In the genomic region with DNA sequence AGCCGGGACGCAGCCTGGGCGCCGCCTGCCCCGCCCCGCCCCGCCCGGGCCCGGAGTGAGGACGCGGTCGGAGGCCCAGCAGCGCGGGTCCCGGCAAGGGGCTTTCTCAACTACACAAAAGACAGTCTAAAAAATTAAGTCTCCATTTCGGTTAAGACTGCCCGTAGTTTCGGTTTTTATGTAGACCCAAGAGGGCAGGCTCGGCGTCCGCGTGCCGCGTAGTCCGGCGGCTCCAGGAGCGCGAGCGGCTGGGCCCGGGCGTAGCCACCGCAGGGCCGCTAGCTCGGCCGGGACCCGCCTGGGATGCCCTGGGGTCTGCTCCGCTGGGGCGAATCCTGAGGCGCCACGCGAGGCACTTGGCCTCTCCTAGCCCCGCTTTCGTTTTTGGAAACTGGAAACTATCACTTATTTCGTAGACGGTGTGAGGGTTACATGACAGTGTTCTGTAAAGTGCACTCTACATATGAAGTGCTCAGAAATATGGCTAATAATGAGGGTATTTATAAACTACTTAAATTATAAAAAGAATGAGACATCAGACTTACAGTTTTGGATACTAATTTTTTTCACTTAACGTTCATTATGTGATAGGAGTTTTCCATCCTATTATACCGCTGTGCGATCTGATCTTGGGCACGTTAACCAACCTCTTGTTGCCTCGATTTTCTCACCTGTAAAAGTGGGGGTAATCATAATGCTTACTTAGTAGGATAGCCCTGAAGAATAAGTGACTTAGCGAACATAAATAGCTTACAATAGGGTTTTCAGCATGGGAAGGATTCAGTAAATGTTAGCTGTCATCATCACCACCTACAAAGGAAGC, we compare ENCODE assay signal across 1 cellular context.
TF ChIP-seq lines count a peak whose summit lies in the region.

No MANE protein-coding gene starts in this region.

TF ChIP-seq in HEK293, 187 proteins besides CTCF, POLR2A, EP300 and RAD21 (continued from another document):
- no peak for TF ChIP-seq ZFP3 (tag by site-specific recombination; IDR thresholded peaks at IDR 0.05; ENCODE audit: low read depth)
- TF ChIP-seq ZNF239 (tag by site-specific recombination; IDR thresholded peaks at IDR 0.05), result no peak
- no peak for TF ChIP-seq ZNF2 (tag by site-specific recombination; IDR thresholded peaks at IDR 0.05)
- TF ChIP-seq, protein P1, sequence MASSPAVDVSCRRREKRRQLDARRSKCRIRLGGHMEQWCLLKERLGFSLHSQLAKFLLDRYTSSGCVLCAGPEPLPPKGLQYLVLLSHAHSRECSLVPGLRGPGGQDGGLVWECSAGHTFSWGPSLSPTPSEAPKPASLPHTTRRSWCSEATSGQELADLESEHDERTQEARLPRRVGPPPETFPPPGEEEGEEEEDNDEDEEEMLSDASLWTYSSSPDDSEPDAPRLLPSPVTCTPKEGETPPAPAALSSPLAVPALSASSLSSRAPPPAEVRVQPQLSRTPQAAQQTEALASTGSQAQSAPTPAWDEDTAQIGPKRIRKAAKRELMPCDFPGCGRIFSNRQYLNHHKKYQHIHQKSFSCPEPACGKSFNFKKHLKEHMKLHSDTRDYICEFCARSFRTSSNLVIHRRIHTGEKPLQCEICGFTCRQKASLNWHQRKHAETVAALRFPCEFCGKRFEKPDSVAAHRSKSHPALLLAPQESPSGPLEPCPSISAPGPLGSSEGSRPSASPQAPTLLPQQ (tag by site-specific recombination; IDR thresholded peaks at IDR 0.05), result 0 out of 2 replicates have a peak, but pooled peaks have one; percentile 13
- 0 out of 2 replicates have a peak, but pooled peaks have one; percentile 23 for TF ChIP-seq ZNF394 (tag by site-specific recombination; IDR thresholded peaks at IDR 0.05; ENCODE audit: borderline replicate concordance)
- TF ChIP-seq ZIC2 (tag by site-specific recombination; IDR thresholded peaks at IDR 0.05), result peak; percentile 51
- TF ChIP-seq ZNF311 (tag by site-specific recombination; IDR thresholded peaks at IDR 0.05; ENCODE audit: borderline replicate concordance), result no peak
- no peak for TF ChIP-seq TRIM28 (IDR thresholded peaks at IDR 0.05; ENCODE audit: borderline replicate concordance, low read length)
- peak; percentile 72 for TF ChIP-seq PRDM1 (tag by site-specific recombination; IDR thresholded peaks at IDR 0.05)
- TF ChIP-seq, protein P2, sequence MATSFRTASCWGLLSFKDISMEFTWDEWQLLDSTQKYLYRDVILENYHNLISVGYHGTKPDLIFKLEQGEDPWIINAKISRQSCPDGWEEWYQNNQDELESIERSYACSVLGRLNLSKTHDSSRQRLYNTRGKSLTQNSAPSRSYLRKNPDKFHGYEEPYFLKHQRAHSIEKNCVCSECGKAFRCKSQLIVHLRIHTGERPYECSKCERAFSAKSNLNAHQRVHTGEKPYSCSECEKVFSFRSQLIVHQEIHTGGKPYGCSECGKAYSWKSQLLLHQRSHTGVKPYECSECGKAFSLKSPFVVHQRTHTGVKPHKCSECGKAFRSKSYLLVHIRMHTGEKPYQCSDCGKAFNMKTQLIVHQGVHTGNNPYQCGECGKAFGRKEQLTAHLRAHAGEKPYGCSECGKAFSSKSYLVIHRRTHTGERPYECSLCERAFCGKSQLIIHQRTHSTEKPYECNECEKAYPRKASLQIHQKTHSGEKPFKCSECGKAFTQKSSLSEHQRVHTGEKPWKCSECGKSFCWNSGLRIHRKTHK (tag by site-specific recombination; IDR thresholded peaks at IDR 0.05), result no peak
- TF ChIP-seq, protein P3, sequence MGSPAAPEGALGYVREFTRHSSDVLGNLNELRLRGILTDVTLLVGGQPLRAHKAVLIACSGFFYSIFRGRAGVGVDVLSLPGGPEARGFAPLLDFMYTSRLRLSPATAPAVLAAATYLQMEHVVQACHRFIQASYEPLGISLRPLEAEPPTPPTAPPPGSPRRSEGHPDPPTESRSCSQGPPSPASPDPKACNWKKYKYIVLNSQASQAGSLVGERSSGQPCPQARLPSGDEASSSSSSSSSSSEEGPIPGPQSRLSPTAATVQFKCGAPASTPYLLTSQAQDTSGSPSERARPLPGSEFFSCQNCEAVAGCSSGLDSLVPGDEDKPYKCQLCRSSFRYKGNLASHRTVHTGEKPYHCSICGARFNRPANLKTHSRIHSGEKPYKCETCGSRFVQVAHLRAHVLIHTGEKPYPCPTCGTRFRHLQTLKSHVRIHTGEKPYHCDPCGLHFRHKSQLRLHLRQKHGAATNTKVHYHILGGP (tag by site-specific recombination; IDR thresholded peaks at IDR 0.05), result no peak
- TF ChIP-seq ZNF658 (tag by site-specific recombination; IDR thresholded peaks at IDR 0.05), result no peak
- TF ChIP-seq ZFP41 (tag by site-specific recombination; IDR thresholded peaks at IDR 0.05; ENCODE audit: borderline replicate concordance), result no peak
- TF ChIP-seq, protein P4, sequence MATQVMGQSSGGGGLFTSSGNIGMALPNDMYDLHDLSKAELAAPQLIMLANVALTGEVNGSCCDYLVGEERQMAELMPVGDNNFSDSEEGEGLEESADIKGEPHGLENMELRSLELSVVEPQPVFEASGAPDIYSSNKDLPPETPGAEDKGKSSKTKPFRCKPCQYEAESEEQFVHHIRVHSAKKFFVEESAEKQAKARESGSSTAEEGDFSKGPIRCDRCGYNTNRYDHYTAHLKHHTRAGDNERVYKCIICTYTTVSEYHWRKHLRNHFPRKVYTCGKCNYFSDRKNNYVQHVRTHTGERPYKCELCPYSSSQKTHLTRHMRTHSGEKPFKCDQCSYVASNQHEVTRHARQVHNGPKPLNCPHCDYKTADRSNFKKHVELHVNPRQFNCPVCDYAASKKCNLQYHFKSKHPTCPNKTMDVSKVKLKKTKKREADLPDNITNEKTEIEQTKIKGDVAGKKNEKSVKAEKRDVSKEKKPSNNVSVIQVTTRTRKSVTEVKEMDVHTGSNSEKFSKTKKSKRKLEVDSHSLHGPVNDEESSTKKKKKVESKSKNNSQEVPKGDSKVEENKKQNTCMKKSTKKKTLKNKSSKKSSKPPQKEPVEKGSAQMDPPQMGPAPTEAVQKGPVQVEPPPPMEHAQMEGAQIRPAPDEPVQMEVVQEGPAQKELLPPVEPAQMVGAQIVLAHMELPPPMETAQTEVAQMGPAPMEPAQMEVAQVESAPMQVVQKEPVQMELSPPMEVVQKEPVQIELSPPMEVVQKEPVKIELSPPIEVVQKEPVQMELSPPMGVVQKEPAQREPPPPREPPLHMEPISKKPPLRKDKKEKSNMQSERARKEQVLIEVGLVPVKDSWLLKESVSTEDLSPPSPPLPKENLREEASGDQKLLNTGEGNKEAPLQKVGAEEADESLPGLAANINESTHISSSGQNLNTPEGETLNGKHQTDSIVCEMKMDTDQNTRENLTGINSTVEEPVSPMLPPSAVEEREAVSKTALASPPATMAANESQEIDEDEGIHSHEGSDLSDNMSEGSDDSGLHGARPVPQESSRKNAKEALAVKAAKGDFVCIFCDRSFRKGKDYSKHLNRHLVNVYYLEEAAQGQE (tag by site-specific recombination; IDR thresholded peaks at IDR 0.05), result no peak
- peak; percentile 12; the same call in 1 of the 2 replicates for TF ChIP-seq ZBTB8A (tag by site-specific recombination; IDR thresholded peaks at IDR 0.05)
- TF ChIP-seq, protein P5, sequence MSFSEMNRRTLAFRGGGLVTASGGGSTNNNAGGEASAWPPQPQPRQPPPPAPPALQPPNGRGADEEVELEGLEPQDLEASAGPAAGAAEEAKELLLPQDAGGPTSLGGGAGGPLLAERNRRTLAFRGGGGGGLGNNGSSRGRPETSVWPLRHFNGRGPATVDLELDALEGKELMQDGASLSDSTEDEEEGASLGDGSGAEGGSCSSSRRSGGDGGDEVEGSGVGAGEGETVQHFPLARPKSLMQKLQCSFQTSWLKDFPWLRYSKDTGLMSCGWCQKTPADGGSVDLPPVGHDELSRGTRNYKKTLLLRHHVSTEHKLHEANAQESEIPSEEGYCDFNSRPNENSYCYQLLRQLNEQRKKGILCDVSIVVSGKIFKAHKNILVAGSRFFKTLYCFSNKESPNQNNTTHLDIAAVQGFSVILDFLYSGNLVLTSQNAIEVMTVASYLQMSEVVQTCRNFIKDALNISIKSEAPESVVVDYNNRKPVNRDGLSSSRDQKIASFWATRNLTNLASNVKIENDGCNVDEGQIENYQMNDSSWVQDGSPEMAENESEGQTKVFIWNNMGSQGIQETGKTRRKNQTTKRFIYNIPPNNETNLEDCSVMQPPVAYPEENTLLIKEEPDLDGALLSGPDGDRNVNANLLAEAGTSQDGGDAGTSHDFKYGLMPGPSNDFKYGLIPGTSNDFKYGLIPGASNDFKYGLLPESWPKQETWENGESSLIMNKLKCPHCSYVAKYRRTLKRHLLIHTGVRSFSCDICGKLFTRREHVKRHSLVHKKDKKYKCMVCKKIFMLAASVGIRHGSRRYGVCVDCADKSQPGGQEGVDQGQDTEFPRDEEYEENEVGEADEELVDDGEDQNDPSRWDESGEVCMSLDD (tag by site-specific recombination; IDR thresholded peaks at IDR 0.05), result no peak
- TF ChIP-seq KLF8 (tag by site-specific recombination; IDR thresholded peaks at IDR 0.05), result peak; percentile 76; the same call in 1 of the 2 replicates
- TF ChIP-seq ZNF777 (tag by site-specific recombination; IDR thresholded peaks at IDR 0.05; ENCODE audit: borderline replicate concordance), result no peak
- TF ChIP-seq, protein P6, sequence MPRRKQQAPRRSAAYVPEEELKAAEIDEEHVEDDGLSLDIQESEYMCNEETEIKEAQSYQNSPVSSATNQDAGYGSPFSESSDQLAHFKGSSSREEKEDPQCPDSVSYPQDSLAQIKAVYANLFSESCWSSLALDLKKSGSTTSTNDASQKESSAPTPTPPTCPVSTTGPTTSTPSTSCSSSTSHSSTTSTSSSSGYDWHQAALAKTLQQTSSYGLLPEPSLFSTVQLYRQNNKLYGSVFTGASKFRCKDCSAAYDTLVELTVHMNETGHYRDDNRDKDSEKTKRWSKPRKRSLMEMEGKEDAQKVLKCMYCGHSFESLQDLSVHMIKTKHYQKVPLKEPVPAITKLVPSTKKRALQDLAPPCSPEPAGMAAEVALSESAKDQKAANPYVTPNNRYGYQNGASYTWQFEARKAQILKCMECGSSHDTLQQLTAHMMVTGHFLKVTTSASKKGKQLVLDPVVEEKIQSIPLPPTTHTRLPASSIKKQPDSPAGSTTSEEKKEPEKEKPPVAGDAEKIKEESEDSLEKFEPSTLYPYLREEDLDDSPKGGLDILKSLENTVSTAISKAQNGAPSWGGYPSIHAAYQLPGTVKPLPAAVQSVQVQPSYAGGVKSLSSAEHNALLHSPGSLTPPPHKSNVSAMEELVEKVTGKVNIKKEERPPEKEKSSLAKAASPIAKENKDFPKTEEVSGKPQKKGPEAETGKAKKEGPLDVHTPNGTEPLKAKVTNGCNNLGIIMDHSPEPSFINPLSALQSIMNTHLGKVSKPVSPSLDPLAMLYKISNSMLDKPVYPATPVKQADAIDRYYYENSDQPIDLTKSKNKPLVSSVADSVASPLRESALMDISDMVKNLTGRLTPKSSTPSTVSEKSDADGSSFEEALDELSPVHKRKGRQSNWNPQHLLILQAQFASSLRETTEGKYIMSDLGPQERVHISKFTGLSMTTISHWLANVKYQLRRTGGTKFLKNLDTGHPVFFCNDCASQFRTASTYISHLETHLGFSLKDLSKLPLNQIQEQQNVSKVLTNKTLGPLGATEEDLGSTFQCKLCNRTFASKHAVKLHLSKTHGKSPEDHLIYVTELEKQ (tag by site-specific recombination; IDR thresholded peaks at IDR 0.05; ENCODE audit: borderline replicate concordance), result no peak
- TF ChIP-seq SP2 (tag by site-specific recombination; IDR thresholded peaks at IDR 0.05), result peak; percentile 32
- TF ChIP-seq ZNF112 (tag by site-specific recombination; IDR thresholded peaks at IDR 0.05), result no peak
- no peak for TF ChIP-seq ZNF548 (tag by site-specific recombination; IDR thresholded peaks at IDR 0.05)
- TF ChIP-seq ZNF335 (tag by site-specific recombination; conservative IDR thresholded peaks at IDR 0.05), result peak; percentile 73
- no peak for TF ChIP-seq ZNF202 (tag by site-specific recombination; IDR thresholded peaks at IDR 0.05; ENCODE audit: borderline replicate concordance)
- no peak for TF ChIP-seq ZNF791 (tag by site-specific recombination; IDR thresholded peaks at IDR 0.05)
- TF ChIP-seq, protein P7, sequence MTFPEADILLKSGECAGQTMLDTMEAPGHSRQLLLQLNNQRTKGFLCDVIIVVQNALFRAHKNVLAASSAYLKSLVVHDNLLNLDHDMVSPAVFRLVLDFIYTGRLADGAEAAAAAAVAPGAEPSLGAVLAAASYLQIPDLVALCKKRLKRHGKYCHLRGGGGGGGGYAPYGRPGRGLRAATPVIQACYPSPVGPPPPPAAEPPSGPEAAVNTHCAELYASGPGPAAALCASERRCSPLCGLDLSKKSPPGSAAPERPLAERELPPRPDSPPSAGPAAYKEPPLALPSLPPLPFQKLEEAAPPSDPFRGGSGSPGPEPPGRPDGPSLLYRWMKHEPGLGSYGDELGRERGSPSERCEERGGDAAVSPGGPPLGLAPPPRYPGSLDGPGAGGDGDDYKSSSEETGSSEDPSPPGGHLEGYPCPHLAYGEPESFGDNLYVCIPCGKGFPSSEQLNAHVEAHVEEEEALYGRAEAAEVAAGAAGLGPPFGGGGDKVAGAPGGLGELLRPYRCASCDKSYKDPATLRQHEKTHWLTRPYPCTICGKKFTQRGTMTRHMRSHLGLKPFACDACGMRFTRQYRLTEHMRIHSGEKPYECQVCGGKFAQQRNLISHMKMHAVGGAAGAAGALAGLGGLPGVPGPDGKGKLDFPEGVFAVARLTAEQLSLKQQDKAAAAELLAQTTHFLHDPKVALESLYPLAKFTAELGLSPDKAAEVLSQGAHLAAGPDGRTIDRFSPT (tag by site-specific recombination; IDR thresholded peaks at IDR 0.05), result no peak
- peak; percentile 26; the same call in 1 of the 2 replicates for TF ChIP-seq ZNF660 (tag by site-specific recombination; IDR thresholded peaks at IDR 0.05)
- no peak for TF ChIP-seq OSR2 (tag by site-specific recombination; IDR thresholded peaks at IDR 0.05)
- TF ChIP-seq, protein P8, sequence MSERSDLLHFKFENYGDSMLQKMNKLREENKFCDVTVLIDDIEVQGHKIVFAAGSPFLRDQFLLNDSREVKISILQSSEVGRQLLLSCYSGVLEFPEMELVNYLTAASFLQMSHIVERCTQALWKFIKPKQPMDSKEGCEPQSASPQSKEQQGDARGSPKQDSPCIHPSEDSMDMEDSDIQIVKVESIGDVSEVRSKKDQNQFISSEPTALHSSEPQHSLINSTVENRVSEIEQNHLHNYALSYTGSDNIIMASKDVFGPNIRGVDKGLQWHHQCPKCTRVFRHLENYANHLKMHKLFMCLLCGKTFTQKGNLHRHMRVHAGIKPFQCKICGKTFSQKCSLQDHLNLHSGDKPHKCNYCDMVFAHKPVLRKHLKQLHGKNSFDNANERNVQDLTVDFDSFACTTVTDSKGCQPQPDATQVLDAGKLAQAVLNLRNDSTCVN (tag by site-specific recombination; optimal IDR thresholded peaks at IDR 0.05), result peak; percentile 56
